In the genomic region with DNA sequence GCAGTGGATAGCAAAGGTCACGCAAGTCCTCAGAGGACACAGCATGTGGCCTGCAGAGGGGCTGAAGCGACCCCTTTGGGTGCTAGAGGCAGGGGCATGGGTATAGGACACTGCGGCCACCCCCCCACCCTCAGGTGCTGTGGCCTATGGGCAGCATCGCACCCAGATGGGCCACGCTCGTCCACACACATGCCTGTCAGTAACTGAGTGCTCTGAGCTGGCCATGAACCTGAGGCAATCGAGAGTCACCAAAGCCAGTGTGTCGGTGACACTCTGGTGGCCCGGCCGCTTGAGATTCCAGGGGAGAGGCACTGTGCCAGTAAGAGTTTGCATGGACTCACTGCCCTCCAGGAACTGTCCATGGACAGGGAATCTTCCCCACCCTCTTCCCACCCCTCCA, we compare ENCODE assay signal across 19 cellular contexts.
"Had no signal": no experiment of that assay in that cellular context is flagged by ENCODE, and none has a peak within 500 bp of the region (broad histone marks: within the 10 kb centered on the region; RNA-seq: fewer than 3 reads in every experiment).

No MANE protein-coding gene starts in this region.

- H3K4me1 ChIP-seq: prostate gland had no signal

- H3K4me3 Mint-ChIP-seq: activated CD4-positive, alpha-beta memory T cell treated with anti-CD3 and anti-CD28 coated beads, Interleukin-2, amount 10 ng/mL, durations not matched to agents 7 days and 5 days; activated T-cell treated with anti-CD3 and anti-CD28 coated beads, Interleukin-2, amount 50 U/mL, for 4 hours; natural killer cell treated with Interleukin-12 subunit alpha and Interleukin-12 subunit beta and Interleukin-15 and Interleukin-18, amount 100 ng/mL, for 72 hours; T-helper 17 cell; WTC11 had no signal

- H3K4me1 Mint-ChIP-seq: WTC11 had no signal

- H3K36me3 Mint-ChIP-seq: natural killer cell treated with Interleukin-12 subunit alpha and Interleukin-12 subunit beta and Interleukin-15 and Interleukin-18, amount 100 ng/mL, for 72 hours; WTC11 had no signal

- H3K27ac ChIP-seq: body of pancreas, prostate gland had no signal

- H3K4me3 ChIP-seq: body of pancreas, left lung, prostate gland, right lobe of liver, stomach had no signal

- H3K36me3 ChIP-seq: left lung, prostate gland, right lobe of liver, stomach had no signal

- DNase-seq: activated CD4-positive, alpha-beta memory T cell treated with anti-CD3 and anti-CD28 coated beads, Interleukin-2, amount 10 ng/mL, durations not matched to agents 7 days and 5 days; activated CD4-positive, alpha-beta T cell treated with anti-CD3 and anti-CD28 coated beads for 4 hours; activated effector memory CD4-positive, alpha-beta T cell treated with Interleukin-2 at 50 U/mL for 16 hours; activated T-cell treated with anti-CD3 and anti-CD28 coated beads, Interleukin-2, amount 50 U/mL, for 4 hours; body of pancreas; central memory CD4-positive, alpha-beta T cell; cortex of kidney; effector CD4-positive, alpha-beta T cell; hippocampal formation; left lung; nucleus accumbens; right lobe of liver; stimulated activated CD4-positive, alpha-beta T cell treated with anti-CD3 and anti-CD28 coated beads, Interleukin-2, amount 100 ng/mL, for 24 hours; stomach; T-helper 17 cell had no signal

- H3K27me3 Mint-ChIP-seq: T-helper 17 cell had no signal

- H3K9me3 Mint-ChIP-seq: activated CD4-positive, alpha-beta memory T cell treated with anti-CD3 and anti-CD28 coated beads, Interleukin-2, amount 10 ng/mL, durations not matched to agents 7 days and 5 days; activated naive CD4-positive, alpha-beta T cell treated with anti-CD3 and anti-CD28 coated beads, Interleukin-2, amount 50 U/mL, for 72 hours; activated T-cell treated with anti-CD3 and anti-CD28 coated beads, Interleukin-2, amount 50 U/mL, for 4 hours; natural killer cell treated with Interleukin-12 subunit alpha and Interleukin-12 subunit beta and Interleukin-15 and Interleukin-18, amount 100 ng/mL, for 72 hours; WTC11 had no signal

- H3K9me3 ChIP-seq: body of pancreas, left lung, prostate gland, right lobe of liver had no signal

- ATAC-seq: activated naive CD4-positive, alpha-beta T cell treated with anti-CD3 and anti-CD28 coated beads, Interleukin-2, amount 50 U/mL, for 72 hours; activated T-cell treated with anti-CD3 and anti-CD28 coated beads, Interleukin-2, amount 50 U/mL, for 4 hours; body of pancreas; left lung; natural killer cell treated with Interleukin-12 subunit alpha and Interleukin-12 subunit beta and Interleukin-15 and Interleukin-18, amount 100 ng/mL, for 72 hours; T-helper 17 cell; WTC11 had no signal

- H3K27ac Mint-ChIP-seq: activated CD4-positive, alpha-beta memory T cell treated with anti-CD3 and anti-CD28 coated beads, Interleukin-2, amount 10 ng/mL, durations not matched to agents 7 days and 5 days; activated naive CD4-positive, alpha-beta T cell treated with anti-CD3 and anti-CD28 coated beads, Interleukin-2, amount 50 U/mL, for 72 hours; natural killer cell treated with Interleukin-12 subunit alpha and Interleukin-12 subunit beta and Interleukin-15 and Interleukin-18, amount 100 ng/mL, for 72 hours; T-helper 17 cell; WTC11 had no signal
